In genomic region chr6:111837641-111838500, GRCh38 we compare ENCODE assay signal across 10 cellular contexts. TPM values are rescaled to one million over a fixed set of nuclear protein-coding genes. Genes with fewer than 3 reads are reported as not detected.
DNase-seq lines count a peak whose midpoint lies in the region; ATAC-seq lines count a peak whose summit lies in the region.
"Had no signal": no experiment of that assay in that cellular context is flagged by ENCODE, and none has a peak within 500 bp of the region (broad histone marks: within the 10 kb centered on the region; RNA-seq: fewer than 3 reads in every experiment).

No MANE protein-coding gene starts in this region.

- peak; percentile 51 to 75 (median 56) for DNase-seq in CD4-positive, alpha-beta memory T cell
- no peak for DNase-seq in effector memory CD4-positive, alpha-beta T cell
- DNase-seq in activated gamma-delta T cell treated with Interleukin-2 at 50 U/mL for 16 hours: no peak
- DNase-seq in H7: no peak
- DNase-seq in dermis blood vessel endothelial cell: no peak
- DNase-seq in anterior cingulate cortex (lab: John Stamatoyannopoulos, UW): no peak

- H3K9me3 ChIP-seq in CD4-positive, alpha-beta memory T cell (ENCODE audit: control insufficient read depth in 1 of 2, low read length in 2 of 2): no peaks in the 10 kb centered on the region
- no peaks in the 10 kb centered on the region for H3K9me3 ChIP-seq in effector memory CD4-positive, alpha-beta T cell (ENCODE audit: control insufficient read depth, low read length)
- H3K9me3 ChIP-seq: thoracic aorta had no signal

- intact Hi-C loops in CD4-positive, alpha-beta memory T cell (cut with micrococcal nuclease): loop anchor here (1.0 kb wide), 2 partner anchors 8 to 14 kb away; no protein-coding TSS in a partner anchor

- no peaks in the 10 kb centered on the region for H3K27me3 ChIP-seq in CD4-positive, alpha-beta memory T cell (ENCODE audit: insufficient read depth, low read length)
- H3K27me3 ChIP-seq in effector memory CD4-positive, alpha-beta T cell (replicated peaks; ENCODE audit: control insufficient read depth, insufficient read depth, low read length, poor library complexity, severe bottlenecking): no peaks in the 10 kb centered on the region
- H3K27me3 ChIP-seq in H7 (ENCODE audit: control insufficient read depth, insufficient read depth, low read length): no peaks in the 10 kb centered on the region

- peak overlapping the region in 1 of 2 donors; percentile 30 for H3K4me3 ChIP-seq in CD4-positive, alpha-beta memory T cell (ENCODE audit: low read length in 2 of 2)
- H3K4me3 ChIP-seq in effector memory CD4-positive, alpha-beta T cell (ENCODE audit: insufficient read depth, low read depth, low read length, poor library complexity, severe bottlenecking): peak overlapping the region; percentile 13
- H3K4me3 ChIP-seq in H7 (ENCODE audit: insufficient read depth, low read depth, low read length): no peak overlapping the region
- H3K4me3 ChIP-seq: thoracic aorta had no signal

- H3K4me1 ChIP-seq in CD4-positive, alpha-beta memory T cell (ENCODE audit: insufficient read depth, low read length): peaks cover 100% of the 10 kb centered on the region
- peaks cover 74% of the 10 kb centered on the region for H3K4me1 ChIP-seq in effector memory CD4-positive, alpha-beta T cell (ENCODE audit: control insufficient read depth, insufficient read depth, low read length, poor library complexity, severe bottlenecking)

- peaks cover 0 to 67% (median 51%) of the 10 kb centered on the region in 4 donors for H3K4me1 Mint-ChIP-seq in CD4-positive, alpha-beta memory T cell

- peak; percentile 63 for ATAC-seq in GM21423 (IDR thresholded peaks at IDR 0.05; ENCODE audit: unreplicated experiment)
- ATAC-seq in HG03521 (IDR thresholded peaks at IDR 0.05; ENCODE audit: unreplicated experiment): peak; percentile 69

- no peaks in the 10 kb centered on the region for H3K9me3 Mint-ChIP-seq in CD4-positive, alpha-beta memory T cell

- peak overlapping the region; percentile 73 for H3K27ac ChIP-seq in CD4-positive, alpha-beta memory T cell (ENCODE audit: low read depth, low read length)
- peak overlapping the region; percentile 70 for H3K27ac ChIP-seq in effector memory CD4-positive, alpha-beta T cell (ENCODE audit: insufficient read depth, low read length, poor library complexity, severe bottlenecking)
- H3K27ac ChIP-seq: C4-2B, thoracic aorta had no signal

- no peaks in the 10 kb centered on the region for H3K36me3 ChIP-seq in CD4-positive, alpha-beta memory T cell (ENCODE audit: insufficient read depth, low read length)
- no peaks in the 10 kb centered on the region for H3K36me3 ChIP-seq in effector memory CD4-positive, alpha-beta T cell (ENCODE audit: control insufficient read depth, insufficient read depth, low read length)
- no peaks in the 10 kb centered on the region; the same call in 1 of the 2 replicates for H3K36me3 ChIP-seq in H7 (replicated peaks; ENCODE audit: control insufficient read depth, insufficient read depth, low read length)
- H3K36me3 ChIP-seq: thoracic aorta had no signal

- H3K4me3 Mint-ChIP-seq in CD4-positive, alpha-beta memory T cell: peak overlapping the region; percentile 65 to 84 (median 74)

- peak overlapping the region in 3 of 7 donors; percentile 91 to 97 (median 93) for H3K27ac Mint-ChIP-seq in CD4-positive, alpha-beta memory T cell

- H3K36me3 Mint-ChIP-seq in CD4-positive, alpha-beta memory T cell: peaks cover 0 to 20% of the 10 kb centered on the region in 2 donors

- CTCF ChIA-PET in CD4-positive, alpha-beta memory T cell (lab: Charles Lee; ENCODE audit: partially characterized antibody): interaction anchor here (0.6 to 1.1 kb wide), 3 partner anchors 13 to 206 kb away, joined by 3 read pairs; no protein-coding TSS in a partner anchor

- H3K27me3 Mint-ChIP-seq in CD4-positive, alpha-beta memory T cell: no peaks in the 10 kb centered on the region

- POLR2A ChIA-PET in CD4-positive, alpha-beta memory T cell (lab: Charles Lee; ENCODE audit: partially characterized antibody): interaction anchor here (0.6 to 1.3 kb wide), 10 partner anchors 11 to 155 kb away, joined by 3 to 4 read pairs (median 3); partner anchors contain the start of gene FYN

RNA-seq across cellular contexts. Expression of gene FYN, which starts 35.4 kb away (rescaled TPM):
- total RNA-seq in CD4-positive, alpha-beta memory T cell: 100 to 1,000 TPM; 664 to 713 TPM
- 100 to 1,000 TPM; 338 to 463 TPM for polyA plus RNA-seq in CD4-positive, alpha-beta memory T cell
- 45.4 and 85.7 TPM in 2 replicates for total RNA-seq in H7 (2014; rRNA removed; shearing (Covaris generic))
- 146 and 150 TPM in 2 replicates for total RNA-seq in dermis blood vessel endothelial cell

Comparison
In these comparisons a context has a peak if more than half of its experiments do, and no peak if none do; other contexts are left out.
1. DNase-seq: peak in CD4-positive, alpha-beta memory T cell (5 of 5); none in effector memory CD4-positive, alpha-beta T cell (0 of 3), activated gamma-delta T cell treated with Interleukin-2 at 50 U/mL for 16 hours (single experiment), H7 (single experiment), dermis blood vessel endothelial cell (single experiment) and anterior cingulate cortex (0 of 58).